ENCODE assay signal across 24 cellular contexts in genomic region chr4:41260315-41260714, GRCh38. TPM values are rescaled to one million over a fixed set of nuclear protein-coding genes. Genes with fewer than 3 reads are reported as not detected.
DNase-seq lines count a peak whose midpoint lies in the region; ATAC-seq, FAIRE-seq and TF ChIP-seq lines count a peak whose summit lies in the region.
"Had no signal": no experiment of that assay in that cellular context is flagged by ENCODE, and none has a peak within 500 bp of the region (broad histone marks: within the 10 kb centered on the region; RNA-seq: fewer than 3 reads in every experiment).

No MANE protein-coding gene starts in this region.

- TF ChIP-seq POLR2A in A549 (IDR thresholded peaks at IDR 0.05; ENCODE audit: low read length) (no peak), uterus (IDR thresholded peaks at IDR 0.05) (no peak)

- CTCF ChIA-PET in A549 (lab: Yijun Ruan, JAX): interaction anchor here (1.5 kb wide), 1 partner anchor 48 kb away, joined by 3 read pairs; no protein-coding TSS in a partner anchor

- H3K27me3 ChIP-seq in pancreas (peaks cover 0 to 6% (median 1%) of the 10 kb centered on the region in 4 donors), uterus (peaks cover 0 to 6% of the 10 kb centered on the region in 2 donors)
- H3K27me3 ChIP-seq: BE2C had no signal

- WGBS in A549 (ENCODE audit: missing lambda C conversion rate): 81% methylated on average over 6 of the region's 6 CpGs
- WGBS in pancreas, 2 donors: 81 to 87% methylated on average over 6 of the region's 6 CpGs

- POLR2A ChIA-PET in A549 (lab: Yijun Ruan, JAX): interaction anchor here (1.3 to 4.7 kb wide), 2 partner anchors 8 to 9 kb away, joined by 4 to 23 read pairs; no protein-coding TSS in a partner anchor

- no peak for TF ChIP-seq CTCF in A549 (IDR thresholded peaks at IDR 0.05)
- no peak for TF ChIP-seq CTCF in pancreas (IDR thresholded peaks at IDR 0.05)
- TF ChIP-seq CTCF in uterus (IDR thresholded peaks at IDR 0.05): no peak

- no peak for FAIRE-seq in A549 (lab: Jason Lieb, UNC)
- FAIRE-seq in pancreas (lab: Jason Lieb, UNC): no peak
- FAIRE-seq: GM12878 had no signal

- intact Hi-C loops in pancreas (cut with DNase I) (no loop called here), uterus (cut with DNase I; ENCODE audit: low total_unique reads) (no loop called here)

- peak overlapping the region; percentile 92 for H3K4me2 ChIP-seq in A549
- H3K4me2 ChIP-seq: KMS-11 had no signal

- no peak for TF ChIP-seq RAD21 in A549 (conservative IDR thresholded peaks at IDR 0.05 in 1 of 2, IDR thresholded peaks at IDR 0.05 in 1 of 2)

- no peak for TF ChIP-seq EP300 in A549 (IDR thresholded peaks at IDR 0.05)

- H3K9me3 ChIP-seq in A549 (no peaks in the 10 kb centered on the region), pancreas (no peaks in the 10 kb centered on the region), uterus (no peaks in the 10 kb centered on the region)
- H3K9me3 ChIP-seq: BE2C had no signal

- H3K4me1 ChIP-seq in A549 (peaks cover 31% of the 10 kb centered on the region), pancreas (peaks cover 0 to 10% (median 0%) of the 10 kb centered on the region in 3 donors), uterus (peaks cover 0 to 9% of the 10 kb centered on the region in 2 donors)

- H3K4me3 ChIP-seq in A549: no peak overlapping the region
- no peak overlapping the region for H3K4me3 ChIP-seq in pancreas
- H3K4me3 ChIP-seq in uterus: no peak overlapping the region
- H3K4me3 ChIP-seq: GM12878 had no signal

- H3K27ac ChIP-seq in A549 (0 out of 6 replicates have a peak overlapping the region, but pooled peaks of 1 of the 2 experiments have one; percentile 45), caudate nucleus (ENCODE audit: low read depth, low read length) (peak overlapping the region; percentile 11), pancreas (no peak overlapping the region), uterus (no peak overlapping the region)
- H3K27ac ChIP-seq: KMS-11 had no signal

- no peaks in the 10 kb centered on the region for H3K36me3 ChIP-seq in pancreas
- H3K36me3 ChIP-seq in uterus: no peaks in the 10 kb centered on the region

- no peak for DNase-seq in A549 (ENCODE audit: low read depth in 1 of 2, low spot score in 1 of 2)
- DNase-seq in RPMI7951 (ENCODE audit: low read depth): peak; percentile 8
- peak in 4 of 61 donors; percentile 10 to 64 (median 16) for DNase-seq in caudate nucleus (lab: John Stamatoyannopoulos, UW)
- peak; percentile 29 for DNase-seq in middle frontal gyrus (ENCODE audit: extremely low spot score, low spot score)
- no peak for DNase-seq in pancreas
- DNase-seq in uterus: no peak
- no peak for DNase-seq in AG08396 (ENCODE audit: low spot score)
- DNase-seq in central memory CD4-positive, alpha-beta T cell: no peak
- DNase-seq: 8988T, BE2C, COR-L47, DND-41, GOT3, IMR-90, NCI-H1105, NCI-H2081, NCI-H2171, NCI-H524 treated with DMSO at 0.1 percent for 48 hours, OCI-M1, Right ventricle myocardium superior, SW 1271 had no signal

- no peak for ATAC-seq in A549
- no peak for ATAC-seq in pancreas
- ATAC-seq: GM12878, HCT116 had no signal

TF ChIP-seq in A549, 52 proteins besides CTCF, POLR2A, EP300 and RAD21:
- no peak for TF ChIP-seq E2F6 (IDR thresholded peaks at IDR 0.05; ENCODE audit: borderline replicate concordance, low read depth)
- no peak for TF ChIP-seq ATOH8 (CRISPR knock-in tag; IDR thresholded peaks at IDR 0.05; ENCODE audit: low read depth)
- TF ChIP-seq NR3C1 (IDR thresholded peaks at IDR 0.05): no peak
- TF ChIP-seq BHLHE40 (IDR thresholded peaks at IDR 0.05; ENCODE audit: low read depth, low read length): no peak
- TF ChIP-seq CEBPB (IDR thresholded peaks at IDR 0.05): no peak
- TF ChIP-seq ZSCAN20 (CRISPR knock-in tag; IDR thresholded peaks at IDR 0.05): no peak
- no peak for TF ChIP-seq JUN (IDR thresholded peaks at IDR 0.05)
- TF ChIP-seq EHF (CRISPR knock-in tag; IDR thresholded peaks at IDR 0.05): no peak
- no peak for TF ChIP-seq KDM5A (IDR thresholded peaks at IDR 0.05)
- TF ChIP-seq SMC3 (IDR thresholded peaks at IDR 0.05): no peak
- no peak for TF ChIP-seq PHF8 (IDR thresholded peaks at IDR 0.05; ENCODE audit: borderline replicate concordance, low read depth)
- no peak for TF ChIP-seq USF2 (IDR thresholded peaks at IDR 0.05)
- TF ChIP-seq POLR2AphosphoS2 (conservative IDR thresholded peaks at IDR 0.05; ENCODE audit: low read length): no peak

RNA-seq across cellular contexts. Expression of gene UCHL1, which starts 3.6 kb away (rescaled TPM):
- polyA plus RNA-seq in A549 (2011; rRNA removed) (1,819 and 1,981 TPM in 2 replicates), A549 (2017; fragmentation: RNase III; extraction: RNeasy Plus Mini Kit Qiagen cat#74134 plus additional on column Dnase treatment) (953 to 989 TPM (median 980 TPM) in 3 replicates), pancreas (100 to 1,000 TPM in 1 of 2 donors, 10 to 100 TPM in 1; 50.8 to 198 TPM)
- 1,534 and 1,760 TPM in 2 replicates for polyA plus RNA-seq in A549 (2012; cell fraction: cytosol; rRNA removed)
- 2,660 and 5,319 TPM in 2 replicates for polyA plus RNA-seq in A549 (2012; cell fraction: nucleus; rRNA removed)
- 406 and 486 TPM in 2 replicates for polyA minus RNA-seq in A549 (2011; rRNA and poly(A)+ RNA removed)
- 87.5 and 98.2 TPM in 2 replicates for total RNA-seq in RPMI7951 (2014; rRNA removed; shearing (Covaris generic))
- total RNA-seq in pancreas (10 to 100 TPM in 3 of 6 donors, 1 to 10 TPM in 3; 2.7 to 21.9 (median 7.3) TPM), uterus (10 to 100 TPM in 3 of 4 donors, 1 to 10 TPM in 1; 3.5 to 81.4 (median 46.4) TPM)

RNA-seq across cellular contexts. Expression of gene APBB2, which starts 46.0 kb away (rescaled TPM):
- 31.3 and 31.9 TPM in 2 replicates for polyA plus RNA-seq in A549 (2011; rRNA removed)
- polyA plus RNA-seq in A549 (2012; cell fraction: cytosol; rRNA removed): 12.3 and 12.9 TPM in 2 replicates
- 12.0 and 15.6 TPM in 2 replicates for polyA plus RNA-seq in A549 (2012; cell fraction: nucleus; rRNA removed)
- 8.3 to 9.9 TPM (median 9.6 TPM) in 3 replicates for polyA plus RNA-seq in A549 (2017; fragmentation: RNase III; extraction: RNeasy Plus Mini Kit Qiagen cat#74134 plus additional on column Dnase treatment)
- polyA minus RNA-seq in A549 (2011; rRNA and poly(A)+ RNA removed): 54.3 and 57.4 TPM in 2 replicates
- 39.1 and 54.3 TPM in 2 replicates for total RNA-seq in RPMI7951 (2014; rRNA removed; shearing (Covaris generic))
- total RNA-seq in pancreas: 10 to 100 TPM; 11.0 to 21.6 (median 12.6) TPM
- 10 to 100 TPM in 1 of 2 donors, 1 to 10 TPM in 1; 9.1 to 10.8 TPM for polyA plus RNA-seq in pancreas
- 100 to 1,000 TPM in 2 of 4 donors, 10 to 100 TPM in 2; 32.4 to 133 (median 92.1) TPM for total RNA-seq in uterus

Comparison
In these comparisons a context has a peak if more than half of its experiments do, and no peak if none do; other contexts are left out.
1. DNase-seq: peak in RPMI7951 (single experiment) and middle frontal gyrus (single experiment); none in A549 (0 of 2), pancreas (0 of 6), uterus (0 of 2), AG08396 (single experiment) and central memory CD4-positive, alpha-beta T cell (single experiment).